ENCODE assay signal across 8 cellular contexts in genomic region chr12:109573914-109574244, GRCh38. TPM values are rescaled to one million over a fixed set of nuclear protein-coding genes. Genes with fewer than 3 reads are reported as not detected.
DNase-seq lines count a peak whose midpoint lies in the region; ATAC-seq and TF ChIP-seq lines count a peak whose summit lies in the region.

No MANE protein-coding gene starts in this region.

- peaks cover 0 to 3% of the 10 kb centered on the region in 2 donors for H3K27me3 Mint-ChIP-seq in CD8-positive, alpha-beta memory T cell
- no peaks in the 10 kb centered on the region for H3K27me3 Mint-ChIP-seq in neural crest cell (ENCODE audit: low read depth)

- H3K4me3 Mint-ChIP-seq in CD8-positive, alpha-beta memory T cell: peak overlapping the region; percentile 88 to 98 (median 90)
- peak overlapping the region; percentile 98 for H3K4me3 Mint-ChIP-seq in neural crest cell

- peaks cover 24 to 32% (median 26%) of the 10 kb centered on the region in 3 donors for H3K4me1 Mint-ChIP-seq in CD8-positive, alpha-beta memory T cell
- H3K4me1 Mint-ChIP-seq in neural crest cell: peaks cover 62% of the 10 kb centered on the region

- H3K27ac Mint-ChIP-seq in CD8-positive, alpha-beta memory T cell: peak overlapping the region; percentile 96 to 99 (median 98)
- H3K27ac Mint-ChIP-seq in neural crest cell (ENCODE audit: unreplicated experiment): no peak overlapping the region

- POLR2A ChIA-PET in CD8-positive, alpha-beta memory T cell (lab: Charles Lee): no interaction called here

- CTCF ChIA-PET in CD8-positive, alpha-beta memory T cell (lab: Charles Lee): interaction anchor here (0.9 to 1.1 kb wide), 3 partner anchors 16 to 279 kb away, joined by 3 to 4 read pairs (median 3); no protein-coding TSS in a partner anchor

- no peaks in the 10 kb centered on the region for H3K9me3 Mint-ChIP-seq in CD8-positive, alpha-beta memory T cell
- H3K9me3 Mint-ChIP-seq in neural crest cell: no peaks in the 10 kb centered on the region

- peak overlapping the region; percentile 79 for H3K4me3 ChIP-seq in CD8-positive, alpha-beta memory T cell (ENCODE audit: low read length)

- H3K36me3 ChIP-seq in CD8-positive, alpha-beta memory T cell (ENCODE audit: insufficient read depth, low read length): peaks cover 11% of the 10 kb centered on the region

- no peak for DNase-seq in CD8-positive, alpha-beta memory T cell
- DNase-seq in neural crest cell (ENCODE audit: low read depth, low spot score): no peak
- no peak for DNase-seq in omental fat pad (ENCODE audit: low spot score)
- DNase-seq in EL: no peak
- DNase-seq in NCI-H1436 (lab: John Stamatoyannopoulos, UW): no peak

- peaks cover 15% of the 10 kb centered on the region for H3K4me1 ChIP-seq in CD8-positive, alpha-beta memory T cell (ENCODE audit: insufficient read depth, low read length)

- no peak for TF ChIP-seq CTCF in neural crest cell (conservative IDR thresholded peaks at IDR 0.05)
- no peak for TF ChIP-seq CTCF in omental fat pad (IDR thresholded peaks at IDR 0.05)

- peak overlapping the region; percentile 95 for H3K27ac ChIP-seq in CD8-positive, alpha-beta memory T cell (ENCODE audit: low read depth, low read length)
- peak overlapping the region; percentile 85 for H3K27ac ChIP-seq in cingulate gyrus (ENCODE audit: low read depth, low read length)

- ATAC-seq in HG03520 (IDR thresholded peaks at IDR 0.05; ENCODE audit: unreplicated experiment): peak; percentile 7
- ATAC-seq in omental fat pad (ENCODE audit: low FRiP score): no peak
- no peak for ATAC-seq in HG03139 (IDR thresholded peaks at IDR 0.05; ENCODE audit: unreplicated experiment)

- H3K36me3 Mint-ChIP-seq in CD8-positive, alpha-beta memory T cell: peaks cover 0 to 50% (median 8%) of the 10 kb centered on the region in 3 donors
- peaks cover 6% of the 10 kb centered on the region for H3K36me3 Mint-ChIP-seq in neural crest cell (ENCODE audit: low read depth)

- no peaks in the 10 kb centered on the region for H3K9me3 ChIP-seq in CD8-positive, alpha-beta memory T cell (ENCODE audit: low read length)

- no peaks in the 10 kb centered on the region for H3K27me3 ChIP-seq in CD8-positive, alpha-beta memory T cell (ENCODE audit: insufficient read depth, low read length, poor library complexity, severe bottlenecking)

RNA-seq across cellular contexts. Expression of gene MVK, which starts 0.3 kb away (rescaled TPM):
- total RNA-seq in CD8-positive, alpha-beta memory T cell: 10 to 100 TPM; 14.2 to 15.8 TPM
- 2.6 TPM for polyA plus RNA-seq in CD8-positive, alpha-beta memory T cell
- total RNA-seq in neural crest cell: 59.3 and 63.9 TPM in 2 replicates
- 10 to 100 TPM in 2 of 4 donors, 1 to 10 TPM in 2; 7.1 to 12.0 (median 9.9) TPM for total RNA-seq in omental fat pad

RNA-seq across cellular contexts. Expression of gene MMAB, which starts 0.6 kb away (rescaled TPM):
- 10 to 100 TPM; 38.5 to 44.2 TPM for total RNA-seq in CD8-positive, alpha-beta memory T cell
- 15.7 TPM for polyA plus RNA-seq in CD8-positive, alpha-beta memory T cell
- 84.9 and 95.6 TPM in 2 replicates for total RNA-seq in neural crest cell
- 10 to 100 TPM; 20.2 to 38.0 (median 29.1) TPM for total RNA-seq in omental fat pad
